Comparison of ENCODE assay signal across 21 cellular contexts in genomic region chr18:45654677-45655076, GRCh38. TPM values are rescaled to one million over a fixed set of nuclear protein-coding genes. Genes with fewer than 3 reads are reported as not detected.
A peak's percentile ranks its signal among the peaks of the same experiment; 100 is the strongest.
DNase-seq lines count a peak whose midpoint lies in the region; ATAC-seq and TF ChIP-seq lines count a peak whose summit lies in the region.
"Had no signal": no experiment of that assay in that cellular context is flagged by ENCODE, and none has a peak within 500 bp of the region (broad histone marks: within the 10 kb centered on the region; RNA-seq: fewer than 3 reads in every experiment).

No MANE protein-coding gene starts in this region.

- CTCF ChIA-PET in activated naive CD4-positive, alpha-beta T cell treated with anti-CD3 and anti-CD28 coated beads for 36 hours (lab: Charles Lee) = interaction anchor here (0.6 to 2.1 kb wide), 7 partner anchors 8 to 359 kb away, joined by 3 to 6 read pairs (median 4); no protein-coding TSS in a partner anchor

- H3K4me1 Mint-ChIP-seq in activated naive CD4-positive, alpha-beta T cell treated with anti-CD3 and anti-CD28 coated beads for 36 hours (ENCODE audit: low read depth) = peaks cover 21% of the 10 kb centered on the region
- H3K4me1 Mint-ChIP-seq in activated T-helper 2 cell treated with anti-CD3 and anti-CD28 coated beads, Interferon-gamma antibody, Interleukin-2, Interleukin-4, amounts not matched to agents 10 μg/mL and 5 μg/mL and 100 μg/mL, durations not matched to agents 14 hours and 24 hours and 36 hours (ENCODE audit: low read depth) = peaks cover 21% of the 10 kb centered on the region
- no peaks in the 10 kb centered on the region for H3K4me1 Mint-ChIP-seq in glutamatergic neuron (ENCODE audit: low read depth, unreplicated experiment)

- no peak overlapping the region for H3K27ac Mint-ChIP-seq in activated naive CD4-positive, alpha-beta T cell treated with anti-CD3 and anti-CD28 coated beads, Interleukin-2, amount 50 U/mL, for 72 hours
- no peak overlapping the region for H3K27ac Mint-ChIP-seq in activated naive CD4-positive, alpha-beta T cell treated with anti-CD3 and anti-CD28 coated beads for 36 hours
- no peak overlapping the region for H3K27ac Mint-ChIP-seq in activated T-helper 2 cell treated with anti-CD3 and anti-CD28 coated beads, Interferon-gamma antibody, Interleukin-2, Interleukin-4, amounts not matched to agents 10 μg/mL and 5 μg/mL and 100 μg/mL, durations not matched to agents 14 hours and 24 hours and 36 hours
- H3K27ac Mint-ChIP-seq in glutamatergic neuron (ENCODE audit: unreplicated experiment) = no peak overlapping the region

- no peaks in the 10 kb centered on the region for H3K27me3 Mint-ChIP-seq in activated naive CD4-positive, alpha-beta T cell treated with anti-CD3 and anti-CD28 coated beads for 36 hours (ENCODE audit: low read depth)
- peaks cover 11% of the 10 kb centered on the region for H3K27me3 Mint-ChIP-seq in activated T-helper 2 cell treated with anti-CD3 and anti-CD28 coated beads, Interferon-gamma antibody, Interleukin-2, Interleukin-4, amounts not matched to agents 10 μg/mL and 5 μg/mL and 100 μg/mL, durations not matched to agents 14 hours and 24 hours and 36 hours (ENCODE audit: low read depth)
- peaks cover 4% of the 10 kb centered on the region for H3K27me3 Mint-ChIP-seq in glutamatergic neuron (ENCODE audit: unreplicated experiment)

- no peak overlapping the region for H3K4me3 ChIP-seq in epithelial cell of esophagus (ENCODE audit: low read length)
- H3K4me3 ChIP-seq: GM23248, HAP-1 had no signal

- H3K36me3 Mint-ChIP-seq in activated naive CD4-positive, alpha-beta T cell treated with anti-CD3 and anti-CD28 coated beads, Interleukin-2, amount 50 U/mL, for 72 hours = no peaks in the 10 kb centered on the region
- H3K36me3 Mint-ChIP-seq in activated naive CD4-positive, alpha-beta T cell treated with anti-CD3 and anti-CD28 coated beads for 36 hours (ENCODE audit: low read depth) = no peaks in the 10 kb centered on the region
- no peaks in the 10 kb centered on the region for H3K36me3 Mint-ChIP-seq in activated T-helper 2 cell treated with anti-CD3 and anti-CD28 coated beads, Interferon-gamma antibody, Interleukin-2, Interleukin-4, amounts not matched to agents 10 μg/mL and 5 μg/mL and 100 μg/mL, durations not matched to agents 14 hours and 24 hours and 36 hours (ENCODE audit: low read depth)
- H3K36me3 Mint-ChIP-seq in glutamatergic neuron (ENCODE audit: unreplicated experiment) = no peaks in the 10 kb centered on the region

- no peaks in the 10 kb centered on the region for H3K9me3 Mint-ChIP-seq in activated naive CD4-positive, alpha-beta T cell treated with anti-CD3 and anti-CD28 coated beads, Interleukin-2, amount 50 U/mL, for 72 hours
- no peaks in the 10 kb centered on the region for H3K9me3 Mint-ChIP-seq in activated naive CD4-positive, alpha-beta T cell treated with anti-CD3 and anti-CD28 coated beads for 36 hours
- H3K9me3 Mint-ChIP-seq in activated T-helper 2 cell treated with anti-CD3 and anti-CD28 coated beads, Interferon-gamma antibody, Interleukin-2, Interleukin-4, amounts not matched to agents 10 μg/mL and 5 μg/mL and 100 μg/mL, durations not matched to agents 14 hours and 24 hours and 36 hours = no peaks in the 10 kb centered on the region
- H3K9me3 Mint-ChIP-seq in glutamatergic neuron (ENCODE audit: unreplicated experiment) = peaks cover 2% of the 10 kb centered on the region
- H3K9me3 Mint-ChIP-seq: CD8-positive, alpha-beta memory T cell had no signal

- peak; percentile 37 to 44 for ATAC-seq in activated naive CD4-positive, alpha-beta T cell treated with anti-CD3 and anti-CD28 coated beads, Interleukin-2, amount 50 U/mL, for 72 hours
- ATAC-seq in stimulated activated naive CD8-positive, alpha-beta T cell treated with anti-CD3 and anti-CD28 coated beads, Interleukin-15, Interleukin-2, amounts not matched to agents 100 U/mL and 50 U/mL, for 24 hours = peak; percentile 77
- ATAC-seq: Right ventricle myocardium inferior had no signal

- no peak overlapping the region for H3K4me3 Mint-ChIP-seq in activated naive CD4-positive, alpha-beta T cell treated with anti-CD3 and anti-CD28 coated beads for 36 hours
- H3K4me3 Mint-ChIP-seq in activated T-helper 2 cell treated with anti-CD3 and anti-CD28 coated beads, Interferon-gamma antibody, Interleukin-2, Interleukin-4, amounts not matched to agents 10 μg/mL and 5 μg/mL and 100 μg/mL, durations not matched to agents 14 hours and 24 hours and 36 hours (ENCODE audit: low read depth) = no peak overlapping the region
- H3K4me3 Mint-ChIP-seq in glutamatergic neuron (ENCODE audit: unreplicated experiment) = no peak overlapping the region
- H3K4me3 Mint-ChIP-seq: CD8-positive, alpha-beta memory T cell had no signal

- TF ChIP-seq CTCF in epithelial cell of esophagus (IDR thresholded peaks at IDR 0.05; ENCODE audit: insufficient read depth, low read depth, low read length, missing control alignments) (no peak), glutamatergic neuron (IDR thresholded peaks at IDR 0.05; ENCODE audit: partially characterized antibody, unreplicated experiment) (no peak)

- intact Hi-C loops in activated naive CD4-positive, alpha-beta T cell treated with anti-CD3 and anti-CD28 coated beads for 36 hours (cut with micrococcal nuclease) = no loop called here
- intact Hi-C loops in activated T-helper 2 cell treated with anti-CD3 and anti-CD28 coated beads, Interferon-gamma antibody, Interleukin-2, Interleukin-4, amounts not matched to agents 10 μg/mL and 5 μg/mL and 100 μg/mL, durations not matched to agents 14 hours and 24 hours and 36 hours (cut with micrococcal nuclease) = no loop called here

- DNase-seq in activated naive CD4-positive, alpha-beta T cell treated with anti-CD3 and anti-CD28 coated beads, Interleukin-2, amount 50 U/mL, for 72 hours (ENCODE audit: low spot score in 2 of 2) = no peak
- no peak for DNase-seq in activated naive CD4-positive, alpha-beta T cell treated with anti-CD3 and anti-CD28 coated beads for 36 hours
- peak; percentile 3 for DNase-seq in SW480 (ENCODE audit: low spot score)
- peak; percentile 22 for DNase-seq in epithelial cell of esophagus (ENCODE audit: low read depth)
- no peak for DNase-seq in stimulated activated naive CD8-positive, alpha-beta T cell treated with anti-CD3 and anti-CD28 coated beads, Interleukin-15, Interleukin-2, amounts not matched to agents 100 U/mL and 50 U/mL, for 24 hours
- DNase-seq in activated T-helper 2 cell treated with anti-CD3 and anti-CD28 coated beads, Interferon-gamma antibody, Interleukin-2, Interleukin-4, amounts not matched to agents 10 μg/mL and 5 μg/mL and 100 μg/mL, durations not matched to agents 14 hours and 24 hours and 36 hours (ENCODE audit: low spot score) = no peak
- no peak for DNase-seq in glutamatergic neuron
- DNase-seq: ACHN; C1 segment of cervical spinal cord; CD8-positive, alpha-beta memory T cell; DMS79; GM23248; Kasumi-1; MV-4-11; NCI-H1694 treated with DMSO at 0.1 percent for 48 hours; NCI-H2107; NCI-H510A; NCI-H748 treated with DMSO at 0.1 percent for 48 hours had no signal

RNA-seq across cellular contexts. Expression of gene SLC14A2, which starts 39.4 kb away (rescaled TPM):
- not detected for total RNA-seq in activated naive CD4-positive, alpha-beta T cell treated with anti-CD3 and anti-CD28 coated beads, Interleukin-2, amount 50 U/mL, for 72 hours
- not detected for total RNA-seq in activated naive CD4-positive, alpha-beta T cell treated with anti-CD3 and anti-CD28 coated beads for 36 hours
- total RNA-seq in activated T-helper 2 cell treated with anti-CD3 and anti-CD28 coated beads, Interferon-gamma antibody, Interleukin-2, Interleukin-4, amounts not matched to agents 10 μg/mL and 5 μg/mL and 100 μg/mL, durations not matched to agents 14 hours and 24 hours and 36 hours = 0.09 TPM in 2 replicates
- total RNA-seq in glutamatergic neuron (ENCODE audit: unreplicated experiment) = 0.25 TPM
- total RNA-seq: OCI-LY7, Right ventricle myocardium inferior had no signal

Comparison
In these comparisons a context has a peak if more than half of its experiments do, and no peak if none do; other contexts are left out.
1. DNase-seq: peak in SW480 (single experiment) and epithelial cell of esophagus (single experiment); none in activated naive CD4-positive, alpha-beta T cell treated with anti-CD3 and anti-CD28 coated beads, Interleukin-2, amount 50 U/mL, for 72 hours (0 of 2), activated naive CD4-positive, alpha-beta T cell treated with anti-CD3 and anti-CD28 coated beads for 36 hours (single experiment), stimulated activated naive CD8-positive, alpha-beta T cell treated with anti-CD3 and anti-CD28 coated beads, Interleukin-15, Interleukin-2, amounts not matched to agents 100 U/mL and 50 U/mL, for 24 hours (single experiment), activated T-helper 2 cell treated with anti-CD3 and anti-CD28 coated beads, Interferon-gamma antibody, Interleukin-2, Interleukin-4, amounts not matched to agents 10 μg/mL and 5 μg/mL and 100 μg/mL, durations not matched to agents 14 hours and 24 hours and 36 hours (single experiment) and glutamatergic neuron (single experiment).